In genomic region chr4:71254451-71255012, GRCh38 we compare ENCODE assay signal across 19 cellular contexts.
DNase-seq lines count a peak whose midpoint lies in the region; ATAC-seq and TF ChIP-seq lines count a peak whose summit lies in the region.
"Had no signal": no experiment of that assay in that cellular context is flagged by ENCODE, and none has a peak within 500 bp of the region (broad histone marks: within the 10 kb centered on the region; RNA-seq: fewer than 3 reads in every experiment).

No MANE protein-coding gene starts in this region.

- ATAC-seq in left cardiac atrium, result peak; percentile 24 to 53
- no peak for ATAC-seq in effector memory CD8-positive, alpha-beta T cell (replicated peaks)

- no peak overlapping the region for H3K27ac ChIP-seq in MM.1S (ENCODE audit: low read length)
- H3K27ac ChIP-seq in fibroblast of lung (ENCODE audit: insufficient read depth, low read length), result no peak overlapping the region

- H3K4me3 Mint-ChIP-seq in effector memory CD8-positive, alpha-beta T cell, result no peak overlapping the region
- no peak overlapping the region for H3K4me3 Mint-ChIP-seq in glutamatergic neuron (ENCODE audit: unreplicated experiment)
- H3K4me3 Mint-ChIP-seq: activated CD4-positive, alpha-beta memory T cell treated with anti-CD3 and anti-CD28 coated beads for 36 hours; mesothelial cell of epicardium had no signal

- H3K27me3 ChIP-seq in MM.1S (replicated peaks; ENCODE audit: insufficient read depth, low read length) (no peaks in the 10 kb centered on the region), fibroblast of lung (ENCODE audit: control insufficient read depth, insufficient read depth, low read length) (no peaks in the 10 kb centered on the region)

- no peaks in the 10 kb centered on the region for H3K9me3 Mint-ChIP-seq in effector memory CD8-positive, alpha-beta T cell
- no peaks in the 10 kb centered on the region for H3K9me3 Mint-ChIP-seq in glutamatergic neuron (ENCODE audit: unreplicated experiment)
- H3K9me3 Mint-ChIP-seq: activated CD4-positive, alpha-beta memory T cell treated with anti-CD3 and anti-CD28 coated beads for 36 hours; mesothelial cell of epicardium had no signal

- H3F3A ChIP-seq in MM.1S (ENCODE audit: insufficient read depth, low read length), result no peaks in the 10 kb centered on the region

- TF ChIP-seq CTCF in MM.1S (IDR thresholded peaks at IDR 0.05; ENCODE audit: low read length) (no peak), fibroblast of lung (conservative IDR thresholded peaks at IDR 0.05 in 1 of 2, IDR thresholded peaks at IDR 0.05 in 1 of 2; ENCODE audit: low read depth in 1 of 2, low read length in 2 of 2) (no peak), glutamatergic neuron (IDR thresholded peaks at IDR 0.05; ENCODE audit: partially characterized antibody, unreplicated experiment) (no peak)

- intact Hi-C loops in left cardiac atrium (cut with DNase I) (no loop called here), cardiac septum (cut with DNase I) (loop anchor here (5.0 to 10.0 kb wide), 2 partner anchors 67 to 180 kb away; no protein-coding TSS in a partner anchor)

- H3K79me2 ChIP-seq in MM.1S (ENCODE audit: low read length) (no peaks in the 10 kb centered on the region), fibroblast of lung (ENCODE audit: control insufficient read depth, insufficient read depth, low read length) (peaks cover 12% of the 10 kb centered on the region)

- H3K36me3 Mint-ChIP-seq in effector memory CD8-positive, alpha-beta T cell (ENCODE audit: insufficient read depth), result no peaks in the 10 kb centered on the region
- no peaks in the 10 kb centered on the region for H3K36me3 Mint-ChIP-seq in glutamatergic neuron (ENCODE audit: unreplicated experiment)
- H3K36me3 Mint-ChIP-seq: activated CD4-positive, alpha-beta memory T cell treated with anti-CD3 and anti-CD28 coated beads for 36 hours; mesothelial cell of epicardium had no signal

- no peaks in the 10 kb centered on the region for H3K27me3 Mint-ChIP-seq in effector memory CD8-positive, alpha-beta T cell
- H3K27me3 Mint-ChIP-seq in glutamatergic neuron (ENCODE audit: unreplicated experiment), result no peaks in the 10 kb centered on the region

- DNase-seq in left cardiac atrium (no peak), cardiac septum (ENCODE audit: low spot score) (no peak), MM.1S (no peak), fibroblast of lung (ENCODE audit: low read depth in 2 of 2) (peak in 1 of 2 donors; percentile 21), NCI-H226 (no peak), NCI-H2227 treated with DMSO at 0.1 percent for 48 hours (lab: John Stamatoyannopoulos, UW) (no peak), glutamatergic neuron (no peak)
- no peak for DNase-seq in effector memory CD8-positive, alpha-beta T cell
- DNase-seq: ACHN; activated CD4-positive, alpha-beta memory T cell treated with anti-CD3 and anti-CD28 coated beads for 36 hours; activated effector memory CD4-positive, alpha-beta T cell treated with Interleukin-2 at 50 U/mL for 16 hours; anterior cingulate cortex; Calu3; cortex of kidney; NCI-H1694 treated with DMSO at 0.1 percent for 48 hours; occipital lobe; SHP77; small intestine had no signal

- H2AFZ ChIP-seq in MM.1S (ENCODE audit: low read length) (0 out of 2 replicates have a peak overlapping the region, but pooled peaks have one; percentile 20), fibroblast of lung (ENCODE audit: low read length) (no peak overlapping the region)

- no peaks in the 10 kb centered on the region for H3K4me1 ChIP-seq in MM.1S (ENCODE audit: low read length)
- H3K4me1 ChIP-seq in fibroblast of lung (ENCODE audit: control insufficient read depth, extremely low read depth, insufficient read depth, low read length), result peaks cover 17% of the 10 kb centered on the region

- H3K4me2 ChIP-seq in MM.1S (ENCODE audit: low read depth, low read length), result peak overlapping the region; percentile 35
- peak overlapping the region; percentile 69 for H3K4me2 ChIP-seq in fibroblast of lung (ENCODE audit: extremely low read depth, insufficient read depth, low read length)

- H3K4me1 Mint-ChIP-seq in effector memory CD8-positive, alpha-beta T cell (ENCODE audit: low read depth in 2 of 2), result peaks cover 4 to 6% of the 10 kb centered on the region in 2 donors
- H3K4me1 Mint-ChIP-seq in glutamatergic neuron (ENCODE audit: low read depth, unreplicated experiment), result peaks cover 5% of the 10 kb centered on the region

- H4K20me1 ChIP-seq in MM.1S (ENCODE audit: insufficient read depth, low read length), result no peaks in the 10 kb centered on the region
- H4K20me1 ChIP-seq in fibroblast of lung (ENCODE audit: control insufficient read depth, extremely low read depth, insufficient read depth, low read length), result no peaks in the 10 kb centered on the region

- H3K4me3 ChIP-seq in MM.1S (ENCODE audit: low read length) (no peak overlapping the region), fibroblast of lung (replicated peaks in 1 of 4; ENCODE audit: control extremely low read depth in 1 of 4, insufficient read depth in 1 of 4, low read depth in 3 of 4, low read length in 4 of 4) (peak overlapping the region in 2 of 4 experiments; percentile 13 to 26)

- no peaks in the 10 kb centered on the region for H3K9me3 ChIP-seq in MM.1S (replicated peaks; ENCODE audit: insufficient read depth, low read length)
- no peaks in the 10 kb centered on the region for H3K9me3 ChIP-seq in fibroblast of lung (ENCODE audit: control insufficient read depth, insufficient read depth, low read depth, low read length)

- H3K36me3 ChIP-seq in MM.1S (replicated peaks; ENCODE audit: insufficient read depth, low read length) (no peaks in the 10 kb centered on the region), fibroblast of lung (ENCODE audit: control insufficient read depth, insufficient read depth, low read length) (no peaks in the 10 kb centered on the region)

- H3K9ac ChIP-seq in MM.1S (ENCODE audit: low read length) (no peak overlapping the region), fibroblast of lung (ENCODE audit: insufficient read depth, low read length) (no peak overlapping the region)

- H3K27ac Mint-ChIP-seq in effector memory CD8-positive, alpha-beta T cell, result no peak overlapping the region
- H3K27ac Mint-ChIP-seq in glutamatergic neuron (ENCODE audit: unreplicated experiment), result no peak overlapping the region
- H3K27ac Mint-ChIP-seq: activated CD4-positive, alpha-beta memory T cell treated with anti-CD3 and anti-CD28 coated beads for 36 hours; mesothelial cell of epicardium had no signal

- no peaks in the 10 kb centered on the region for H3K9me2 ChIP-seq in MM.1S (replicated peaks; ENCODE audit: insufficient read depth, low read length)
